9 cellular contexts compared by ENCODE assay signal in the genomic region with DNA sequence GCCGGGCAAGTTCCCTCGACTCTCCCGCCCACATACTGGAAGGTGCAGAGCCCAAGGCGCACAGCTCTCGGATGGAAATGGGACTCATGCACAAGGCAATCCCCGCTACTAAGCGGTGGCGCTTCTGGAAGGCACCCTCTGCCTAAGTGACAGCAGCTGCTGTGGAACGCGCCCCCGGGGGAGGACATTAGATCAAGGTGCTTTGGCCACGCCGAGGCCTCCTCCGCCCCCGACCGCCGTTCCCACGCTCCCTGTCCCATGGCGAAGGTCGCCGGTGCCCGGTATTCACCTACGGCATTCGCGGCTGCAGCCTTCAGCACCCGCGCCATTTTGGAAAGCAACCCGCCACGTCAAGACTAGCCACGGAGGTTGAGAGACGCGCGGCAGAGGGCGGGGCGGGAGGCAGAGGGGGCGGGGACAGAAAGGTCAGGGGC. TPM values are rescaled to one million over a fixed set of nuclear protein-coding genes. Genes with fewer than 3 reads are reported as not detected.
DNase-seq lines count a peak whose midpoint lies in the region; ATAC-seq lines count a peak whose summit lies in the region.
"Had no signal": no experiment of that assay in that cellular context is flagged by ENCODE, and none has a peak within 500 bp of the region (broad histone marks: within the 10 kb centered on the region; RNA-seq: fewer than 3 reads in every experiment).

MCEE (minus strand) TSS at position 339 of the 434 bp plus-strand sequence; CDS start at position 329, 10 bp downstream.

- CTCF ChIA-PET in CD4-positive, alpha-beta memory T cell (lab: Charles Lee; ENCODE audit: partially characterized antibody): interaction anchor here (1.6 to 3.0 kb wide), 3 partner anchors 29 to 97 kb away, joined by 5 to 18 read pairs (median 17); partner anchors contain the start of gene PAIP2B
- CTCF ChIA-PET in activated CD8-positive, alpha-beta T cell treated with anti-CD3 and anti-CD28 coated beads, Interleukin-2, amount 10 ng/mL, durations not matched to agents 7 days and 5 days (lab: Charles Lee): interaction anchor here (1.2 to 1.6 kb wide), 3 partner anchors 29 to 61 kb away, joined by 4 to 5 read pairs (median 4); partner anchors contain the start of gene NAGK

- H3K27me3 ChIP-seq in CD4-positive, alpha-beta memory T cell (ENCODE audit: insufficient read depth, low read length): no peaks in the 10 kb centered on the region

- ATAC-seq in GM19438 (IDR thresholded peaks at IDR 0.05; ENCODE audit: low read depth, unreplicated experiment) (peak; percentile 89), HG03565 (IDR thresholded peaks at IDR 0.05; ENCODE audit: unreplicated experiment) (peak; percentile 60)
- peak; percentile 91 for ATAC-seq in activated CD8-positive, alpha-beta T cell treated with anti-CD3 and anti-CD28 coated beads, Interleukin-2, amount 10 ng/mL, durations not matched to agents 7 days and 5 days
- ATAC-seq in effector memory CD8-positive, alpha-beta T cell (replicated peaks): peak; percentile 87

- H3K4me1 ChIP-seq in CD4-positive, alpha-beta memory T cell (ENCODE audit: insufficient read depth, low read length): peaks cover 38% of the 10 kb centered on the region

- no peak within 1 kb of the TSS for H3K27ac Mint-ChIP-seq in CD4-positive, alpha-beta memory T cell
- no peak within 1 kb of the TSS for H3K27ac Mint-ChIP-seq in activated CD8-positive, alpha-beta T cell treated with anti-CD3 and anti-CD28 coated beads, Interleukin-2, amount 10 ng/mL, durations not matched to agents 7 days and 5 days
- no peak within 1 kb of the TSS for H3K27ac Mint-ChIP-seq in effector memory CD8-positive, alpha-beta T cell
- H3K27ac Mint-ChIP-seq: nephron had no signal

- H3K36me3 Mint-ChIP-seq in CD4-positive, alpha-beta memory T cell: peaks cover 10 to 20% of the 10 kb centered on the region in 2 donors
- peaks cover 9% of the 10 kb centered on the region for H3K36me3 Mint-ChIP-seq in activated CD8-positive, alpha-beta T cell treated with anti-CD3 and anti-CD28 coated beads, Interleukin-2, amount 10 ng/mL, durations not matched to agents 7 days and 5 days (ENCODE audit: low read depth)
- peaks cover 15% of the 10 kb centered on the region for H3K36me3 Mint-ChIP-seq in effector memory CD8-positive, alpha-beta T cell (ENCODE audit: insufficient read depth)

- peak within 1 kb of the TSS; percentile 88 to 91 for H3K4me3 ChIP-seq in CD4-positive, alpha-beta memory T cell (ENCODE audit: low read length in 2 of 2)

- no peaks in the 10 kb centered on the region for H3K9me3 Mint-ChIP-seq in CD4-positive, alpha-beta memory T cell
- H3K9me3 Mint-ChIP-seq in activated CD8-positive, alpha-beta T cell treated with anti-CD3 and anti-CD28 coated beads, Interleukin-2, amount 10 ng/mL, durations not matched to agents 7 days and 5 days (ENCODE audit: insufficient read depth): no peaks in the 10 kb centered on the region
- H3K9me3 Mint-ChIP-seq in effector memory CD8-positive, alpha-beta T cell: no peaks in the 10 kb centered on the region
- H3K9me3 Mint-ChIP-seq: nephron had no signal

- H3K4me3 Mint-ChIP-seq in CD4-positive, alpha-beta memory T cell: no peak within 1 kb of the TSS
- H3K4me3 Mint-ChIP-seq in activated CD8-positive, alpha-beta T cell treated with anti-CD3 and anti-CD28 coated beads, Interleukin-2, amount 10 ng/mL, durations not matched to agents 7 days and 5 days: no peak within 1 kb of the TSS
- H3K4me3 Mint-ChIP-seq in effector memory CD8-positive, alpha-beta T cell: no peak within 1 kb of the TSS
- H3K4me3 Mint-ChIP-seq: nephron had no signal

- POLR2A ChIA-PET in CD4-positive, alpha-beta memory T cell (lab: Charles Lee; ENCODE audit: partially characterized antibody): interaction anchor here (0.5 to 6.0 kb wide), 14 partner anchors 8 to 1693 kb away, joined by 3 to 154 read pairs (median 4); partner anchors contain the start of genes NAGK, NFU1, PAIP2B and TEX261
- POLR2A ChIA-PET in activated CD8-positive, alpha-beta T cell treated with anti-CD3 and anti-CD28 coated beads, Interleukin-2, amount 10 ng/mL, durations not matched to agents 7 days and 5 days (lab: Charles Lee): interaction anchor here (1.0 to 2.7 kb wide), 5 partner anchors 20 to 287 kb away, joined by 3 to 38 read pairs (median 4); partner anchors contain the start of genes NAGK and PAIP2B

- peaks cover 11 to 22% (median 15%) of the 10 kb centered on the region in 4 donors for H3K4me1 Mint-ChIP-seq in CD4-positive, alpha-beta memory T cell
- H3K4me1 Mint-ChIP-seq in activated CD8-positive, alpha-beta T cell treated with anti-CD3 and anti-CD28 coated beads, Interleukin-2, amount 10 ng/mL, durations not matched to agents 7 days and 5 days (ENCODE audit: low read depth): peaks cover 10% of the 10 kb centered on the region
- H3K4me1 Mint-ChIP-seq in effector memory CD8-positive, alpha-beta T cell (ENCODE audit: low read depth in 2 of 2): peaks cover 9 to 13% of the 10 kb centered on the region in 2 donors

- peaks cover 15% of the 10 kb centered on the region for H3K36me3 ChIP-seq in CD4-positive, alpha-beta memory T cell (ENCODE audit: insufficient read depth, low read length)

- DNase-seq in CD4-positive, alpha-beta memory T cell: peak in 4 of 5 donors; percentile 88 to 92 (median 89)
- DNase-seq in NCI-H82 treated with DMSO at 0.1 percent for 48 hours (lab: John Stamatoyannopoulos, UW; ENCODE audit: unreplicated experiment): peak; percentile 79
- DNase-seq in activated CD8-positive, alpha-beta T cell treated with anti-CD3 and anti-CD28 coated beads, Interleukin-2, amount 10 ng/mL, durations not matched to agents 7 days and 5 days: peak; percentile 92
- DNase-seq in effector memory CD8-positive, alpha-beta T cell: peak; percentile 81 to 87 (median 81)
- DNase-seq in middle frontal gyrus (ENCODE audit: extremely low spot score, low spot score): peak; percentile 73
- peak; percentile 75 to 78 for DNase-seq in stimulated activated CD8-positive, alpha-beta memory T cell treated with anti-CD3 and anti-CD28 coated beads, Interleukin-4, amount 100 ng/mL, for 1 hour (ENCODE audit: low read depth in 2 of 2, low spot score in 1 of 2)

- H3K27me3 Mint-ChIP-seq in CD4-positive, alpha-beta memory T cell: no peaks in the 10 kb centered on the region
- no peaks in the 10 kb centered on the region for H3K27me3 Mint-ChIP-seq in activated CD8-positive, alpha-beta T cell treated with anti-CD3 and anti-CD28 coated beads, Interleukin-2, amount 10 ng/mL, durations not matched to agents 7 days and 5 days (ENCODE audit: low read depth)
- H3K27me3 Mint-ChIP-seq in effector memory CD8-positive, alpha-beta T cell: no peaks in the 10 kb centered on the region

- peak within 1 kb of the TSS; percentile 77 for H3K27ac ChIP-seq in CD4-positive, alpha-beta memory T cell (ENCODE audit: low read depth, low read length)

- intact Hi-C loops in CD4-positive, alpha-beta memory T cell (cut with micrococcal nuclease): loop anchor here (1.0 kb wide), 3 partner anchors 62 to 201 kb away; partner anchors contain the start of genes NAGK, PAIP2B and ZNF638

- H3K9me3 ChIP-seq in CD4-positive, alpha-beta memory T cell (ENCODE audit: control insufficient read depth in 1 of 2, low read length in 2 of 2): no peaks in the 10 kb centered on the region

RNA-seq across cellular contexts. Expression of gene MCEE, which starts in this region (rescaled TPM):
- total RNA-seq in CD4-positive, alpha-beta memory T cell: 10 to 100 TPM; 27.1 to 30.0 TPM
- 10 to 100 TPM; 20.7 to 24.7 TPM for polyA plus RNA-seq in CD4-positive, alpha-beta memory T cell
- 10 to 100 TPM; 12.4 to 14.7 TPM for total RNA-seq in activated CD8-positive, alpha-beta T cell treated with anti-CD3 and anti-CD28 coated beads, Interleukin-2, amount 10 ng/mL, durations not matched to agents 7 days and 5 days

Comparison
In these comparisons a context has a peak if more than half of its experiments do, and no peak if none do; other contexts are left out.
1. Peak in every context shown above with its lines: DNase-seq, ATAC-seq, H3K4me3 ChIP-seq and H3K27ac ChIP-seq.